Comparison of ENCODE assay signal across 1 cellular context in the genomic region with DNA sequence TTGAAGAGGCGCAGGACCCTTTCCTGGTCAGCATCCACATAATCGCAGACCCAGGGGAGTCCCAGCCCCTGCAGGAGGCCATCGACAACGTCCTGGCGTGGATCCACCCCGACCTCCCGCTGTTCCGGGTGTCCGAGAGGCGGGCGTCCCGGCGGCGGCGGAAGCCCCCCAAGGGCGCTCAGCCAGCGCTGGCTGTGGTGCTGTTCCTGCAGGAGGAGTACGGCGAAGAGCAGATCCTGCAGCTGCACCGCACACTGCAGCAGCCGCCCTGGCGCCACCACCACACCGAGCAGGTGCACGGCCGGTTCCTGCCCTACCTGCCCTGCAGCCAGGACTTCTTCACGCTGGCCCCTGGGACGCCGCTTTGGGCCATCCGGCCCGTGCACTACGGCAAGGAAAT.
TF ChIP-seq lines count a peak whose summit lies in the region.

No MANE protein-coding gene starts in this region.

TF ChIP-seq in H1, 55 proteins besides CTCF, POLR2A, EP300 and RAD21:
- TF ChIP-seq RXRA (IDR thresholded peaks at IDR 0.05; ENCODE audit: insufficient read depth, low read depth, low read length): no peak
- TF ChIP-seq SIN3A (conservative IDR thresholded peaks at IDR 0.05 in 1 of 2, IDR thresholded peaks at IDR 0.05 in 1 of 2; ENCODE audit: low read depth in 1 of 2, low read length in 2 of 2): no peak
- no peak for TF ChIP-seq CBX8 (IDR thresholded peaks at IDR 0.05; ENCODE audit: borderline replicate concordance, low read depth, low read length)
- TF ChIP-seq TAF7 (optimal IDR thresholded peaks at IDR 0.05; ENCODE audit: borderline replicate concordance, low read depth, low read length): no peak
- no peak for TF ChIP-seq JUND (IDR thresholded peaks at IDR 0.05; ENCODE audit: low read length)
- TF ChIP-seq TEAD4 (IDR thresholded peaks at IDR 0.05; ENCODE audit: low read depth, low read length): no peak
- TF ChIP-seq, protein P1, sequence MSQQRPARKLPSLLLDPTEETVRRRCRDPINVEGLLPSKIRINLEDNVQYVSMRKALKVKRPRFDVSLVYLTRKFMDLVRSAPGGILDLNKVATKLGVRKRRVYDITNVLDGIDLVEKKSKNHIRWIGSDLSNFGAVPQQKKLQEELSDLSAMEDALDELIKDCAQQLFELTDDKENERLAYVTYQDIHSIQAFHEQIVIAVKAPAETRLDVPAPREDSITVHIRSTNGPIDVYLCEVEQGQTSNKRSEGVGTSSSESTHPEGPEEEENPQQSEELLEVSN (IDR thresholded peaks at IDR 0.05): no peak
- TF ChIP-seq ZNF274 (IDR thresholded peaks at IDR 0.05; ENCODE audit: borderline replicate concordance, extremely low read depth, low read length): no peak
- TF ChIP-seq KDM5A (IDR thresholded peaks at IDR 0.05; ENCODE audit: low read length): no peak
- TF ChIP-seq, protein P2, sequence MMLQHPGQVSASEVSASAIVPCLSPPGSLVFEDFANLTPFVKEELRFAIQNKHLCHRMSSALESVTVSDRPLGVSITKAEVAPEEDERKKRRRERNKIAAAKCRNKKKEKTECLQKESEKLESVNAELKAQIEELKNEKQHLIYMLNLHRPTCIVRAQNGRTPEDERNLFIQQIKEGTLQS (IDR thresholded peaks at IDR 0.05; ENCODE audit: insufficient read depth, low read depth, low read length): no peak
